In genomic region chr4:61934201-61934600, GRCh38 we compare ENCODE assay signal across 13 cellular contexts.
A peak's percentile ranks its signal among the peaks of the same experiment; 100 is the strongest.
DNase-seq lines count a peak whose midpoint lies in the region; ATAC-seq, FAIRE-seq and TF ChIP-seq lines count a peak whose summit lies in the region.
"Had no signal": no experiment of that assay in that cellular context is flagged by ENCODE, and none has a peak within 500 bp of the region (broad histone marks: within the 10 kb centered on the region; RNA-seq: fewer than 3 reads in every experiment).

No MANE protein-coding gene starts in this region.

- FAIRE-seq in HTR-8/SVneo (lab: Jason Lieb, UNC) = no peak
- FAIRE-seq: A549 had no signal

- H3K4me3 ChIP-seq in RWPE2 (ENCODE audit: severe bottlenecking) = no peak overlapping the region
- H3K4me3 ChIP-seq: A549, BLaER1 had no signal

- H3K27me3 ChIP-seq in RWPE2 (ENCODE audit: insufficient read depth, poor library complexity, severe bottlenecking) (no peaks in the 10 kb centered on the region), foreskin keratinocyte (no peaks in the 10 kb centered on the region)
- H3K27me3 ChIP-seq: BLaER1 had no signal

- peak; percentile 75 for ATAC-seq in RWPE2 (ENCODE audit: low read depth)
- ATAC-seq in foreskin keratinocyte = peak; percentile 45
- no peak for ATAC-seq in GM19397 (IDR thresholded peaks at IDR 0.05; ENCODE audit: unreplicated experiment)
- no peak for ATAC-seq in GM21737 (IDR thresholded peaks at IDR 0.05; ENCODE audit: unreplicated experiment)
- ATAC-seq: A549 had no signal

- DNase-seq in HTR-8/SVneo (ENCODE audit: insufficient read length, low spot score) (peak; percentile 11), RWPE2 (ENCODE audit: low spot score) (no peak), foreskin keratinocyte (peak; percentile 42 to 74), middle frontal gyrus (ENCODE audit: extremely low spot score, low spot score) (no peak), NCI-H526 treated with DMSO at 0.1 percent for 48 hours (lab: John Stamatoyannopoulos, UW) (no peak)
- DNase-seq: Caco-2; CD8-positive, alpha-beta memory T cell; GOT3; H9 had no signal

- no peaks in the 10 kb centered on the region for H3K9me3 ChIP-seq in RWPE2 (ENCODE audit: severe bottlenecking)
- H3K9me3 ChIP-seq: A549, BLaER1, Caco-2 had no signal

- H3K27ac ChIP-seq in RWPE2 (ENCODE audit: poor library complexity, severe bottlenecking) (no peak overlapping the region), foreskin keratinocyte (no peak overlapping the region)
- H3K27ac ChIP-seq: A549, BLaER1 had no signal

- no peaks in the 10 kb centered on the region for H3K36me3 ChIP-seq in RWPE2 (ENCODE audit: low read depth)
- H3K36me3 ChIP-seq: BLaER1 had no signal

- peaks cover 12% of the 10 kb centered on the region for H3K4me1 ChIP-seq in RWPE2 (ENCODE audit: insufficient read depth, poor library complexity, severe bottlenecking)
- H3K4me1 ChIP-seq in foreskin keratinocyte = no peaks in the 10 kb centered on the region
- H3K4me1 ChIP-seq: A549, BLaER1, Caco-2 had no signal

- TF ChIP-seq CTCF in RWPE2 (IDR thresholded peaks at IDR 0.05; ENCODE audit: poor library complexity, severe bottlenecking) (no peak), foreskin keratinocyte (conservative IDR thresholded peaks at IDR 0.05) (no peak)

Comparison
In these comparisons a context has a peak if more than half of its experiments do, and no peak if none do; other contexts are left out.
1. DNase-seq: peak in HTR-8/SVneo (single experiment) and foreskin keratinocyte (2 of 2); none in RWPE2 (single experiment), middle frontal gyrus (single experiment) and NCI-H526 treated with DMSO at 0.1 percent for 48 hours (single experiment).
2. ATAC-seq: peak in RWPE2 (single experiment) and foreskin keratinocyte (single experiment); none in GM19397 (single experiment) and GM21737 (single experiment).